1 cellular context compared by ENCODE assay signal in the genomic region with DNA sequence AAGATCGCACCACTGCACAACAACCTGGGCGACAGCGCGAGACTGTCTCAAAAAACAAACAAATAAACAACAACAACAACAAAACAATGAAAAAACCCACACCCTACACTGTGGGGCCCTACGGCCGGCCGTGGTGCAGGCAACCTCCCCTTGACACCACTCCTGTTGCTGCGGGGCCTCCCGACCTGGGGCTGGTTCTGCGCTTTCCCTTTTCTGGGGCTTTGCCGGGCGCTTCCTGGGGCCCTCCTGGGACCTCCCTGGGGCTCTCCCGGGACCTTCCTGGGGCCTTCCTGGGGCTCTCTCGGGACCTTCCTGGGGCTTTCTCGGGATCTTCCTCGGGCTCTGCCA.
TF ChIP-seq lines count a peak whose summit lies in the region.

No MANE protein-coding gene starts in this region.

TF ChIP-seq in GM23338, 12 proteins besides CTCF, POLR2A, EP300 and RAD21 (continued from another document):
- TF ChIP-seq, protein P1, sequence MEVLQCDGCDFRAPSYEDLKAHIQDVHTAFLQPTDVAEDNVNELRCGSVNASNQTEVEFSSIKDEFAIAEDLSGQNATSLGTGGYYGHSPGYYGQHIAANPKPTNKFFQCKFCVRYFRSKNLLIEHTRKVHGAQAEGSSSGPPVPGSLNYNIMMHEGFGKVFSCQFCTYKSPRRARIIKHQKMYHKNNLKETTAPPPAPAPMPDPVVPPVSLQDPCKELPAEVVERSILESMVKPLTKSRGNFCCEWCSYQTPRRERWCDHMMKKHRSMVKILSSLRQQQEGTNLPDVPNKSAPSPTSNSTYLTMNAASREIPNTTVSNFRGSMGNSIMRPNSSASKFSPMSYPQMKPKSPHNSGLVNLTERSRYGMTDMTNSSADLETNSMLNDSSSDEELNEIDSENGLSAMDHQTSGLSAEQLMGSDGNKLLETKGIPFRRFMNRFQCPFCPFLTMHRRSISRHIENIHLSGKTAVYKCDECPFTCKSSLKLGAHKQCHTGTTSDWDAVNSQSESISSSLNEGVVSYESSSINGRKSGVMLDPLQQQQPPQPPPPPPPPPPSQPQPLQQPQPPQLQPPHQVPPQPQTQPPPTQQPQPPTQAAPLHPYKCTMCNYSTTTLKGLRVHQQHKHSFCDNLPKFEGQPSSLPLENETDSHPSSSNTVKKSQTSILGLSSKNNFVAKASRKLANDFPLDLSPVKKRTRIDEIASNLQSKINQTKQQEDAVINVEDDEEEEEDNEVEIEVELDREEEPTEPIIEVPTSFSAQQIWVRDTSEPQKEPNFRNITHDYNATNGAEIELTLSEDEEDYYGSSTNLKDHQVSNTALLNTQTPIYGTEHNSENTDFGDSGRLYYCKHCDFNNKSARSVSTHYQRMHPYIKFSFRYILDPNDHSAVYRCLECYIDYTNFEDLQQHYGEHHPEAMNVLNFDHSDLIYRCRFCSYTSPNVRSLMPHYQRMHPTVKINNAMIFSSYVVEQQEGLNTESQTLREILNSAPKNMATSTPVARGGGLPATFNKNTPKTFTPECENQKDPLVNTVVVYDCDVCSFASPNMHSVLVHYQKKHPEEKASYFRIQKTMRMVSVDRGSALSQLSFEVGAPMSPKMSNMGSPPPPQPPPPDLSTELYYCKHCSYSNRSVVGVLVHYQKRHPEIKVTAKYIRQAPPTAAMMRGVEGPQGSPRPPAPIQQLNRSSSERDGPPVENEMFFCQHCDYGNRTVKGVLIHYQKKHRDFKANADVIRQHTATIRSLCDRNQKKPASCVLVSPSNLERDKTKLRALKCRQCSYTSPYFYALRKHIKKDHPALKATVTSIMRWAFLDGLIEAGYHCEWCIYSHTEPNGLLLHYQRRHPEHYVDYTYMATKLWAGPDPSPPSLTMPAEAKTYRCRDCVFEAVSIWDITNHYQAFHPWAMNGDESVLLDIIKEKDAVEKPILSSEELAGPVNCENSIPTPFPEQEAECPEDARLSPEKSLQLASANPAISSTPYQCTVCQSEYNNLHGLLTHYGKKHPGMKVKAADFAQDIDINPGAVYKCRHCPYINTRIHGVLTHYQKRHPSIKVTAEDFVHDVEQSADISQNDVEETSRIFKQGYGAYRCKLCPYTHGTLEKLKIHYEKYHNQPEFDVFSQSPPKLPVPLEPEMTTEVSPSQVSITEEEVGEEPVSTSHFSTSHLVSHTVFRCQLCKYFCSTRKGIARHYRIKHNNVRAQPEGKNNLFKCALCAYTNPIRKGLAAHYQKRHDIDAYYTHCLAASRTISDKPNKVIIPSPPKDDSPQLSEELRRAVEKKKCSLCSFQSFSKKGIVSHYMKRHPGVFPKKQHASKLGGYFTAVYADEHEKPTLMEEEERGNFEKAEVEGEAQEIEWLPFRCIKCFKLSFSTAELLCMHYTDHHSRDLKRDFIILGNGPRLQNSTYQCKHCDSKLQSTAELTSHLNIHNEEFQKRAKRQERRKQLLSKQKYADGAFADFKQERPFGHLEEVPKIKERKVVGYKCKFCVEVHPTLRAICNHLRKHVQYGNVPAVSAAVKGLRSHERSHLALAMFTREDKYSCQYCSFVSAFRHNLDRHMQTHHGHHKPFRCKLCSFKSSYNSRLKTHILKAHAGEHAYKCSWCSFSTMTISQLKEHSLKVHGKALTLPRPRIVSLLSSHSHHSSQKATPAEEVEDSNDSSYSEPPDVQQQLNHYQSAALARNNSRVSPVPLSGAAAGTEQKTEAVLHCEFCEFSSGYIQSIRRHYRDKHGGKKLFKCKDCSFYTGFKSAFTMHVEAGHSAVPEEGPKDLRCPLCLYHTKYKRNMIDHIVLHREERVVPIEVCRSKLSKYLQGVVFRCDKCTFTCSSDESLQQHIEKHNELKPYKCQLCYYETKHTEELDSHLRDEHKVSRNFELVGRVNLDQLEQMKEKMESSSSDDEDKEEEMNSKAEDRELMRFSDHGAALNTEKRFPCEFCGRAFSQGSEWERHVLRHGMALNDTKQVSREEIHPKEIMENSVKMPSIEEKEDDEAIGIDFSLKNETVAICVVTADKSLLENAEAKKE (CRISPR knock-in tag; IDR thresholded peaks at IDR 0.05) = no peak
- TF ChIP-seq POLR2AphosphoS5 (IDR thresholded peaks at IDR 0.05; ENCODE audit: low read depth) (no peak), STAT1 (IDR thresholded peaks at IDR 0.05; ENCODE audit: unreplicated experiment) (no peak), NANOG (IDR thresholded peaks at IDR 0.05; ENCODE audit: borderline replicate concordance) (no peak), EZH2phosphoT487 (IDR thresholded peaks at IDR 0.05; ENCODE audit: unreplicated experiment) (no peak), CREB1 (CRISPR knock-in tag; IDR thresholded peaks at IDR 0.05; ENCODE audit: low read depth) (no peak)
